ENCODE assay signal across 18 cellular contexts in the genomic region with DNA sequence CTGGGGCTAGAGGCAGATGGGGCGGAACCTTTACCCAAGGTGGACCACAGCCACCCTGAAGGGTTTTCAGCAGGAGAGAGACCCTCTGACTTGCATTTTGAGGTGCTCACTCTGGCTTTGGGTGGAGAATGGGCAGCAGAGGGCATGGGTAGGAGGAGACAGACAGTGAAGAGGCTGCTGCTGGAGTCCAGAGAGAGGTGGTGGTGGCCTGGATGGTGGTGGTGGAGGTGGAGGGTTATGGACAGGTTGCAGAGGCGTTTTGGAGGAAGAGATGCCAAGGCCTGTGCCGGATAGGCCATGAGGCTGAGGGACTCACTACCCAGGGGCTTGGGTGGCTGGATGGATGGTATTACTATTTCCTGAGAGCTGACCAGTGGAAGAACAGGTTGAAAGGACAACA. TPM values are rescaled to one million over a fixed set of nuclear protein-coding genes. Genes with fewer than 3 reads are reported as not detected.
DNase-seq lines count a peak whose midpoint lies in the region; ATAC-seq and TF ChIP-seq lines count a peak whose summit lies in the region.
"Had no signal": no experiment of that assay in that cellular context is flagged by ENCODE, and none has a peak within 500 bp of the region (broad histone marks: within the 10 kb centered on the region; RNA-seq: fewer than 3 reads in every experiment).

No MANE protein-coding gene starts in this region.

- CTCF ChIA-PET in AG04450 (lab: Charles Lee) (no interaction called here), HEK293 (lab: Yijun Ruan, JAX) (interaction anchor here (1.1 kb wide), 1 partner anchor 47 kb away, joined by 3 read pairs; no protein-coding TSS in a partner anchor)

- no peak for TF ChIP-seq POLR2A in gastrocnemius medialis (IDR thresholded peaks at IDR 0.05)

- DNase-seq in AG04450 (ENCODE audit: low read depth, low spot score) (no peak), iPS-NIHi7 (ENCODE audit: extremely low spot score) (peak; percentile 2), gastrocnemius medialis (no peak), NCI-H1105 treated with DMSO at 0.1 percent for 48 hours (lab: John Stamatoyannopoulos, UW) (no peak), HK-2 (ENCODE audit: unreplicated experiment) (no peak)
- DNase-seq in activated CD8-positive, alpha-beta memory T cell treated with anti-CD3 and anti-CD28 coated beads, Interleukin-2, amount 50 U/mL, for 4 hours, result no peak
- DNase-seq: activated CD8-positive, alpha-beta T cell treated with anti-CD3 and anti-CD28 coated beads, Interleukin-2, amount 10 ng/mL, durations not matched to agents 7 days and 5 days; natural killer cell; NCI-H748 treated with DMSO at 0.1 percent for 48 hours; retina; stimulated activated CD4-positive, alpha-beta T cell treated with anti-CD3 and anti-CD28 coated beads, Interleukin-4, amount 100 ng/mL, for 1 hour; T-helper 9 cell had no signal

- in situ Hi-C loops in gastrocnemius medialis (cut with MboI; ENCODE audit: low sequenced_read_pairs in 4 of 4), result no loop called here

- TF ChIP-seq CTCF in AG04450 (IDR thresholded peaks at IDR 0.05; ENCODE audit: low read depth, low read length) (no peak), HEK293 (tag by site-specific recombination; IDR thresholded peaks at IDR 0.05) (no peak), gastrocnemius medialis (IDR thresholded peaks at IDR 0.05 in 4 of 5, conservative IDR thresholded peaks at IDR 0.05 in 1 of 5) (no peak)

- 0 out of 2 replicates have a peak, but pooled peaks cover 2% of the 10 kb centered on the region for H3K4me1 ChIP-seq in HEK293 (ENCODE audit: control insufficient read depth, insufficient read depth, low read length)
- H3K4me1 ChIP-seq in gastrocnemius medialis, result peaks cover 29 to 32% of the 10 kb centered on the region in 2 donors
- H3K4me1 ChIP-seq: breast epithelium had no signal

- POLR2A ChIA-PET in AG04450 (lab: Yijun Ruan, JAX) (no interaction called here), HEK293 (lab: Yijun Ruan, JAX) (interaction anchor here (0.5 kb wide), 1 partner anchor 375 kb away, joined by 5 read pairs; no protein-coding TSS in a partner anchor)

- intact Hi-C loops in gastrocnemius medialis (cut with DNase I; ENCODE audit: low total_unique reads), result no loop called here

- H3K9me3 ChIP-seq in AG04450 (ENCODE audit: control insufficient read depth, insufficient read depth, low read length) (peaks cover 3% of the 10 kb centered on the region; the same call in 1 of the 2 replicates), HEK293 (ENCODE audit: control insufficient read depth, insufficient read depth, low read depth, low read length) (no peaks in the 10 kb centered on the region), gastrocnemius medialis (no peaks in the 10 kb centered on the region)
- H3K9me3 ChIP-seq: BLaER1 treated with 17β-estradiol and CSF1 and Interleukin-3, amounts not matched to agents 10 nM and 100 nM; breast epithelium; tibial nerve had no signal

- H3K27ac ChIP-seq in AG04450 (ENCODE audit: low read depth, low read length) (peak overlapping the region; percentile 11), HEK293 (ENCODE audit: extremely low read depth, low read depth, low read length) (no peak overlapping the region), gastrocnemius medialis (peak overlapping the region; percentile 75 to 99 (median 78))
- H3K27ac ChIP-seq: BLaER1 treated with 17β-estradiol and CSF1 and Interleukin-3, amounts not matched to agents 10 nM and 100 nM; breast epithelium had no signal

- no peak for ATAC-seq in gastrocnemius medialis
- ATAC-seq: activated CD8-positive, alpha-beta T cell treated with anti-CD3 and anti-CD28 coated beads, Interleukin-2, amount 10 ng/mL, durations not matched to agents 7 days and 5 days; activated naive CD4-positive, alpha-beta T cell treated with anti-CD3 and anti-CD28 coated beads, Interleukin-2, amount 50 U/mL, for 72 hours; GM12878 had no signal

- H3K27me3 ChIP-seq in AG04450 (ENCODE audit: control insufficient read depth, insufficient read depth, low read length) (no peaks in the 10 kb centered on the region), gastrocnemius medialis (no peaks in the 10 kb centered on the region)
- H3K27me3 ChIP-seq: BLaER1 treated with 17β-estradiol and CSF1 and Interleukin-3, amounts not matched to agents 10 nM and 100 nM; breast epithelium; tibial nerve had no signal

- no peaks in the 10 kb centered on the region for H3K36me3 ChIP-seq in HEK293 (ENCODE audit: control insufficient read depth in 2 of 2, insufficient read depth in 1 of 2, low read length in 2 of 2)
- H3K36me3 ChIP-seq in gastrocnemius medialis, result no peaks in the 10 kb centered on the region
- H3K36me3 ChIP-seq: BLaER1 treated with 17β-estradiol and CSF1 and Interleukin-3, amounts not matched to agents 10 nM and 100 nM; breast epithelium; tibial nerve had no signal

- H3K4me3 ChIP-seq in AG04450 (ENCODE audit: low read depth, low read length) (no peak overlapping the region), HEK293 (ENCODE audit: low read depth, low read length) (no peak overlapping the region), gastrocnemius medialis (no peak overlapping the region)
- H3K4me3 ChIP-seq: BLaER1 treated with 17β-estradiol and CSF1 and Interleukin-3, amounts not matched to agents 10 nM and 100 nM; breast epithelium; GM12878; tibial nerve had no signal

TF ChIP-seq in HEK293, 187 proteins besides CTCF, POLR2A, EP300 and RAD21:
- 0 out of 2 replicates have a peak, but pooled peaks have one; percentile 41 for TF ChIP-seq ZNF600 (tag by site-specific recombination; IDR thresholded peaks at IDR 0.05)
- TF ChIP-seq SCRT2 (tag by site-specific recombination; IDR thresholded peaks at IDR 0.05), result no peak
- TF ChIP-seq ZNF585B (tag by site-specific recombination; IDR thresholded peaks at IDR 0.05), result no peak
- TF ChIP-seq ZNF747 (tag by site-specific recombination; IDR thresholded peaks at IDR 0.05), result no peak
TF ChIP-seq in HEK293: peak in this region for 1.

RNA-seq across cellular contexts. Expression of gene CDKN2AIPNL, which starts 46.1 kb away (rescaled TPM):
- 16.7 and 20.8 TPM in 2 replicates for polyA plus RNA-seq in AG04450 (2011; rRNA removed)
- 4.8 and 6.7 TPM in 2 replicates for polyA minus RNA-seq in AG04450 (2011; rRNA and poly(A)+ RNA removed)
- total RNA-seq in gastrocnemius medialis, result 10 to 100 TPM; 23.6 to 58.5 (median 37.4) TPM
